8 cellular contexts compared by ENCODE assay signal in the genomic region with DNA sequence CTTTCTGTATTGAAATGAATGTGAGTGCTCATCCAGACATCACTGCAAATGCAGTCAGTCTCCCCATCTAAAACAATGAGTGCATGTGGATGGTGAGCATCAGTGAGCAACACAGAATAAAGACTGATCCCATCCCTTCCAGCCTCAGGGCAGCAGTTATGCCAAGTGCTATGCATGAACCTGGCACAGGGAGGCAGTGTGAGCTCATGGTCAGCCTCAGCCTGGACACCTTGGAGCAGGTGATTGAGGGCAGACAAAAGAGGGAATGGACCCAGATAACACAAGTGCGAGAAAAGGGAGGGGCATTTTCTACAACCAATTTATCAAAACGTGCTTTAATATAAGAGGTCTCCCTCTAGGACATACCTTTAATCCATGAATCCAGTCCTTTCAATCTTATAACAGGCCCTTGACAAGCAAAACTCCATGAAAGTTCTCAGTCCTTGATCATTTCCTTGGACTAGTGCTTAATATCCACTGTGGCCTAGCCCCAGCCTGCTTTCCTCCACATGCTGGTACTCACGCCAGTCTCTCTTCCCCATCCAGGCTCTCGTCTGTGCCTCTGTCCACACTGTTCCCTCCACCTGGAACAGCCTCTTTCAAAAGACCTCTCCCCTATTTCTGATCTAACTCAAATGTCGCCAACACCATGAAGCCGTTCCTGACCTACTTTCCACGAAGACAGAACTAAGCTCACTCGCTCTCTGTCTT.
A peak's percentile ranks its signal among the peaks of the same experiment; 100 is the strongest.
DNase-seq lines count a peak whose midpoint lies in the region; ATAC-seq and TF ChIP-seq lines count a peak whose summit lies in the region.

No MANE protein-coding gene starts in this region.

- CTCF ChIA-PET in AG04449 (lab: Yijun Ruan, JAX): interaction anchor here (1.2 to 26.7 kb wide), 8 partner anchors 22 to 290 kb away, joined by 3 to 496 read pairs (median 5); no protein-coding TSS in a partner anchor

- DNase-seq in AG04449 (ENCODE audit: low read depth, low spot score) (no peak), HK-2 (ENCODE audit: unreplicated experiment) (peak; percentile 9), astrocyte of the cerebellum (ENCODE audit: low read depth) (no peak), kidney glomerular epithelial cell (lab: John Stamatoyannopoulos, UW) (peak; percentile 20), COLO829 (ENCODE audit: low spot score) (no peak), putamen (ENCODE audit: low spot score) (no peak)
- DNase-seq in activated CD8-positive, alpha-beta memory T cell treated with anti-CD3 and anti-CD28 coated beads for 24 hours: no peak
- no peak for DNase-seq in stimulated activated naive CD8-positive, alpha-beta T cell treated with anti-CD3 and anti-CD28 coated beads, Interleukin-15, Interleukin-2, amounts not matched to agents 100 U/mL and 50 U/mL, for 24 hours

- peak; percentile 76 for TF ChIP-seq CTCF in AG04449 (IDR thresholded peaks at IDR 0.05; ENCODE audit: insufficient read depth, low read length, missing control alignments)
- peak; percentile 44 for TF ChIP-seq CTCF in astrocyte of the cerebellum (IDR thresholded peaks at IDR 0.05; ENCODE audit: low read depth, low read length, missing control alignments)

- H3K4me3 ChIP-seq in AG04449 (ENCODE audit: low read depth, low read length) (no peak overlapping the region), astrocyte of the cerebellum (ENCODE audit: low read depth, low read length) (no peak overlapping the region)

- in situ Hi-C loops in astrocyte of the cerebellum (cut with HindIII; ENCODE audit: low sequenced_read_pairs): loop anchor here (5.0 kb wide), 1 partner anchor 101 kb away; no protein-coding TSS in a partner anchor

- POLR2A ChIA-PET in AG04449 (lab: Yijun Ruan, JAX): no interaction called here

- ATAC-seq in stimulated activated naive CD8-positive, alpha-beta T cell treated with anti-CD3 and anti-CD28 coated beads, Interleukin-15, Interleukin-2, amounts not matched to agents 100 U/mL and 50 U/mL, for 24 hours: no peak

Comparison
In these comparisons a context has a peak if more than half of its experiments do, and no peak if none do; other contexts are left out.
1. DNase-seq: peak in HK-2 (single experiment) and kidney glomerular epithelial cell (single experiment); none in AG04449 (single experiment), astrocyte of the cerebellum (single experiment), activated CD8-positive, alpha-beta memory T cell treated with anti-CD3 and anti-CD28 coated beads for 24 hours (single experiment), stimulated activated naive CD8-positive, alpha-beta T cell treated with anti-CD3 and anti-CD28 coated beads, Interleukin-15, Interleukin-2, amounts not matched to agents 100 U/mL and 50 U/mL, for 24 hours (single experiment), COLO829 (single experiment) and putamen (single experiment).